ENCODE assay signal across 9 cellular contexts in genomic region chrX:49876750-49877149, GRCh38. TPM values are rescaled to one million over a fixed set of nuclear protein-coding genes. Genes with fewer than 3 reads are reported as not detected.
A peak's percentile ranks its signal among the peaks of the same experiment; 100 is the strongest.
DNase-seq lines count a peak whose midpoint lies in the region; ATAC-seq, FAIRE-seq and TF ChIP-seq lines count a peak whose summit lies in the region.
"Had no signal": no experiment of that assay in that cellular context is flagged by ENCODE, and none has a peak within 500 bp of the region (broad histone marks: within the 10 kb centered on the region; RNA-seq: fewer than 3 reads in every experiment).

No MANE protein-coding gene starts in this region.

- BruUV-seq in HepG2 (replicated peaks; lab: Mats Ljungman, UMichigan) = no TSS peak

- H3K9ac ChIP-seq in adipocyte (ENCODE audit: low read length) = no peak overlapping the region
- H3K9ac ChIP-seq in HepG2 (ENCODE audit: insufficient read depth, low read depth, low read length) = peak overlapping the region; percentile 76

- H3K36me3 ChIP-seq in adipocyte (ENCODE audit: control insufficient read depth, insufficient read depth, low read length, severe bottlenecking) = no peaks in the 10 kb centered on the region
- no peaks in the 10 kb centered on the region for H3K36me3 ChIP-seq in HepG2 (replicated peaks in 1 of 2; ENCODE audit: control insufficient read depth in 1 of 2, insufficient read depth in 2 of 2, low read length in 2 of 2)

- H3K27me3 ChIP-seq in adipocyte (replicated peaks; ENCODE audit: control insufficient read depth, insufficient read depth, low read length) (peaks cover 3% of the 10 kb centered on the region), HepG2 (ENCODE audit: control insufficient read depth in 1 of 2, insufficient read depth in 2 of 2, low read length in 2 of 2) (no peaks in the 10 kb centered on the region; a peak in 1 of 5 replicates)

- peak overlapping the region; percentile 97 for H3K27ac ChIP-seq in HepG2 (ENCODE audit: extremely low read length, insufficient read depth, low read length)

- TF ChIP-seq EP300 in HepG2 (IDR thresholded peaks at IDR 0.05; ENCODE audit: low read depth in 2 of 2, low read length in 2 of 2) (no peak), HepG2 (CRISPR knock-in tag; IDR thresholded peaks at IDR 0.05; ENCODE audit: borderline replicate concordance) (no peak)

- ATAC-seq in HepG2 (peak; percentile 17; the same call in 2 of the 3 replicates), GM19328 (IDR thresholded peaks at IDR 0.05; ENCODE audit: unreplicated experiment) (no peak)

- H3K9me3 ChIP-seq in adipocyte (ENCODE audit: control insufficient read depth, low read length) (no peaks in the 10 kb centered on the region), HepG2 (ENCODE audit: low read length) (no peaks in the 10 kb centered on the region)

- CTCF ChIA-PET in HepG2 (lab: Yijun Ruan, JAX; ENCODE audit: low intra/inter-chr PET ratio, low total read pairs) = interaction anchor here (1.6 to 2.0 kb wide), 2 partner anchors 34 to 36 kb away, joined by 6 to 13 read pairs; no protein-coding TSS in a partner anchor

- H3K4me2 ChIP-seq in HepG2 (ENCODE audit: low read depth, low read length) = peak overlapping the region; percentile 85

- no peak for TF ChIP-seq POLR2A in HepG2 (IDR thresholded peaks at IDR 0.05; ENCODE audit: insufficient read depth in 1 of 2, low read depth in 2 of 2, low read length in 2 of 2)

- TF ChIP-seq CTCF in HepG2 (CRISPR knock-in tag; IDR thresholded peaks at IDR 0.05) = peak; percentile 64

- FAIRE-seq in A204.1 (lab: Jason Lieb, UNC) (peak; percentile 92), HepG2 (lab: Jason Lieb, UNC) (peak; percentile 68)

- H3K4me3 ChIP-seq in adipocyte (ENCODE audit: low read length) = no peak overlapping the region
- H3K4me3 ChIP-seq in HepG2 (replicated peaks in 1 of 3; ENCODE audit: insufficient read depth in 1 of 3, low read depth in 2 of 3, low read length in 3 of 3) = peak overlapping the region in 2 of 3 experiments; percentile 30 to 43; a peak in 2 of 6 replicates

- H4K20me1 ChIP-seq in HepG2 (ENCODE audit: insufficient read depth, low read length) = peaks cover 8% of the 10 kb centered on the region; the same call in 1 of the 2 replicates

- no peak overlapping the region for H2AFZ ChIP-seq in HepG2 (ENCODE audit: low read length)

- intact Hi-C loops in HepG2 (cut with micrococcal nuclease; ENCODE audit: unreplicated experiment) = loop anchor here (1.0 to 5.0 kb wide), 3 partner anchors 36 to 924 kb away; no protein-coding TSS in a partner anchor

- DNase-seq in DMS114 treated with DMSO at 0.1 percent for 48 hours (lab: John Stamatoyannopoulos, UW; ENCODE audit: unreplicated experiment) = peak; percentile 5
- peak; percentile 65 for DNase-seq in NAMALWA (ENCODE audit: low spot score)
- DNase-seq in adipocyte (ENCODE audit: low read depth) = peak; percentile 64
- peak; percentile 55 for DNase-seq in HepG2 (ENCODE audit: low spot score)
- DNase-seq in SKM-1 (lab: John Stamatoyannopoulos, UW; ENCODE audit: unreplicated experiment) = no peak
- no peak for DNase-seq in central memory CD4-positive, alpha-beta T cell

- POLR2A ChIA-PET in HepG2 (lab: Yijun Ruan, JAX) = interaction anchor here (1.0 to 5.3 kb wide), 3 partner anchors 15 to 64 kb away, joined by 5 to 91 read pairs (median 5); no protein-coding TSS in a partner anchor

- TF ChIP-seq RAD21 in HepG2 (CRISPR knock-in tag; IDR thresholded peaks at IDR 0.05) = no peak

- peaks cover 18% of the 10 kb centered on the region for H3K79me2 ChIP-seq in HepG2 (ENCODE audit: insufficient read depth, low read length)

- WGBS in HepG2 (ENCODE audit: low lambda C conversion rate) = 0% methylated on average over 3 of the region's 3 CpGs

- in situ Hi-C loops in HepG2 (cut with HindIII; ENCODE audit: extremely low pct_ligation_motif_present, low pct_unique_long_range_greater_than_20kb) = loop anchor here (5.0 kb wide), 1 partner anchor 34 kb away; no protein-coding TSS in a partner anchor

- H3K4me1 ChIP-seq in adipocyte (ENCODE audit: control insufficient read depth, insufficient read depth, low read length) (peaks cover 2% of the 10 kb centered on the region), HepG2 (ENCODE audit: insufficient read depth, low read length) (peaks cover 47% of the 10 kb centered on the region)

TF ChIP-seq in HepG2, 621 proteins besides CTCF, POLR2A, EP300 and RAD21 (continues in another document):
- TF ChIP-seq STAG1 (CRISPR knock-in tag; IDR thresholded peaks at IDR 0.05) = peak; percentile 47

RNA-seq across cellular contexts. Expression of gene USP27X, which starts 2.5 kb away (rescaled TPM):
- 7.2 and 7.5 TPM in 2 replicates for total RNA-seq in HepG2 (2016; rRNA removed; fragmentation: Illumina TruSeq; extraction: Trizol)
- total RNA-seq in HepG2 (2016; cell fraction: cytosol; rRNA removed; fragmentation: Illumina TruSeq; extraction: Trizol; ENCODE audit: low read depth) = 0.81 and 1.5 TPM in 2 replicates
- 7.1 and 8.1 TPM in 2 replicates for total RNA-seq in HepG2 (2016; cell fraction: insoluble cytoplasmic fraction; rRNA removed; fragmentation: Illumina TruSeq; extraction: Trizol)
- 3.4 and 4.1 TPM in 2 replicates for total RNA-seq in HepG2 (2016; cell fraction: membrane; rRNA removed; fragmentation: Illumina TruSeq; extraction: Trizol)
- total RNA-seq in HepG2 (2016; cell fraction: nucleus; rRNA removed; fragmentation: Illumina TruSeq; extraction: Trizol) = 4.4 and 4.6 TPM in 2 replicates
- polyA plus RNA-seq in HepG2 (2011; rRNA removed) = 9.7 and 12.5 TPM in 2 replicates
- polyA plus RNA-seq in HepG2 (2011; cell fraction: cytosol; rRNA removed) = 7.9 and 13.0 TPM in 2 replicates
- 4.0 and 5.1 TPM in 2 replicates for polyA plus RNA-seq in HepG2 (2011; cell fraction: nucleus; rRNA removed)
- 12.7 and 16.0 TPM in 2 replicates for polyA plus RNA-seq in HepG2 (2012)
- 0.68 and 0.98 TPM in 2 replicates for polyA plus RNA-seq in HepG2 (2016; cell fraction: cytosol; fragmentation: Illumina TruSeq; extraction: Trizol; ENCODE audit: low read depth)
- 9.4 and 10.4 TPM in 2 replicates for polyA plus RNA-seq in HepG2 (2016; cell fraction: insoluble cytoplasmic fraction; fragmentation: Illumina TruSeq; extraction: Trizol; ENCODE audit: low read depth)
- polyA plus RNA-seq in HepG2 (2016; cell fraction: membrane; fragmentation: Illumina TruSeq; extraction: Trizol; ENCODE audit: low read depth) = 2.1 and 2.3 TPM in 2 replicates
- 5.3 TPM in 2 replicates for polyA plus RNA-seq in HepG2 (2016; cell fraction: nucleus; fragmentation: Illumina TruSeq; extraction: Trizol; ENCODE audit: insufficient read depth, low read depth)
- polyA minus RNA-seq in HepG2 (2011; rRNA and poly(A)+ RNA removed; ENCODE audit: low replicate concordance) = 0.63 and 22.8 TPM in 2 replicates
- 8.8 and 9.9 TPM in 2 replicates for polyA minus RNA-seq in HepG2 (2011; cell fraction: cytosol; rRNA and poly(A)+ RNA removed)
- polyA minus RNA-seq in HepG2 (2011; cell fraction: nucleus; rRNA and poly(A)+ RNA removed) = 10.0 and 11.4 TPM in 2 replicates

RNA-seq across cellular contexts. Expression of gene CLCN5, which starts 45.6 kb away (rescaled TPM):
- 21.4 and 27.3 TPM in 2 replicates for total RNA-seq in HepG2 (2016; rRNA removed; fragmentation: Illumina TruSeq; extraction: Trizol)
- total RNA-seq in HepG2 (2016; cell fraction: cytosol; rRNA removed; fragmentation: Illumina TruSeq; extraction: Trizol; ENCODE audit: low read depth) = 1.1 and 1.6 TPM in 2 replicates
- total RNA-seq in HepG2 (2016; cell fraction: insoluble cytoplasmic fraction; rRNA removed; fragmentation: Illumina TruSeq; extraction: Trizol) = 20.6 and 23.2 TPM in 2 replicates
- 5.2 and 5.6 TPM in 2 replicates for total RNA-seq in HepG2 (2016; cell fraction: membrane; rRNA removed; fragmentation: Illumina TruSeq; extraction: Trizol)
- total RNA-seq in HepG2 (2016; cell fraction: nucleus; rRNA removed; fragmentation: Illumina TruSeq; extraction: Trizol) = 35.7 and 36.1 TPM in 2 replicates
- 6.6 and 7.8 TPM in 2 replicates for polyA plus RNA-seq in HepG2 (2011; rRNA removed)
- polyA plus RNA-seq in HepG2 (2011; cell fraction: cytosol; rRNA removed) = 5.4 and 7.7 TPM in 2 replicates
- 4.9 and 5.4 TPM in 2 replicates for polyA plus RNA-seq in HepG2 (2011; cell fraction: nucleus; rRNA removed)
- 6.8 and 10.6 TPM in 2 replicates for polyA plus RNA-seq in HepG2 (2012)
- polyA plus RNA-seq in HepG2 (2016; cell fraction: cytosol; fragmentation: Illumina TruSeq; extraction: Trizol; ENCODE audit: low read depth) = 0.44 and 0.86 TPM in 2 replicates
- polyA plus RNA-seq in HepG2 (2016; cell fraction: insoluble cytoplasmic fraction; fragmentation: Illumina TruSeq; extraction: Trizol; ENCODE audit: low read depth) = 6.9 TPM in 2 replicates
- polyA plus RNA-seq in HepG2 (2016; cell fraction: membrane; fragmentation: Illumina TruSeq; extraction: Trizol; ENCODE audit: low read depth) = 0.86 and 1.1 TPM in 2 replicates
- 17.4 and 20.1 TPM in 2 replicates for polyA plus RNA-seq in HepG2 (2016; cell fraction: nucleus; fragmentation: Illumina TruSeq; extraction: Trizol; ENCODE audit: insufficient read depth, low read depth)
- 15.8 and 46.6 TPM in 2 replicates for polyA minus RNA-seq in HepG2 (2011; rRNA and poly(A)+ RNA removed; ENCODE audit: low replicate concordance)
- 24.0 and 27.5 TPM in 2 replicates for polyA minus RNA-seq in HepG2 (2011; cell fraction: cytosol; rRNA and poly(A)+ RNA removed)
- polyA minus RNA-seq in HepG2 (2011; cell fraction: nucleus; rRNA and poly(A)+ RNA removed) = 15.6 and 23.0 TPM in 2 replicates

RNA-seq across cellular contexts. Expression of gene PAGE4, which starts 47.6 kb away (rescaled TPM):
- total RNA-seq in HepG2 (2016; rRNA removed; fragmentation: Illumina TruSeq; extraction: Trizol) = 1.1 and 1.4 TPM in 2 replicates
- 1.1 TPM in 1 of 2 replicates, not detected in the other for total RNA-seq in HepG2 (2016; cell fraction: cytosol; rRNA removed; fragmentation: Illumina TruSeq; extraction: Trizol; ENCODE audit: low read depth)
- total RNA-seq in HepG2 (2016; cell fraction: insoluble cytoplasmic fraction; rRNA removed; fragmentation: Illumina TruSeq; extraction: Trizol) = 0.84 and 2.1 TPM in 2 replicates
- 0.79 TPM in 1 of 2 replicates, not detected in the other for total RNA-seq in HepG2 (2016; cell fraction: membrane; rRNA removed; fragmentation: Illumina TruSeq; extraction: Trizol)
- not detected in 2 replicates for total RNA-seq in HepG2 (2016; cell fraction: nucleus; rRNA removed; fragmentation: Illumina TruSeq; extraction: Trizol)
- 0.35 TPM in 1 of 2 replicates, not detected in the other for polyA plus RNA-seq in HepG2 (2011; rRNA removed)
- polyA plus RNA-seq in HepG2 (2011; cell fraction: cytosol; rRNA removed) = not detected in 2 replicates
- polyA plus RNA-seq in HepG2 (2011; cell fraction: nucleus; rRNA removed) = not detected in 2 replicates
- 0.68 and 0.80 TPM in 2 replicates for polyA plus RNA-seq in HepG2 (2012)
- 0.53 and 0.89 TPM in 2 replicates for polyA plus RNA-seq in HepG2 (2016; cell fraction: cytosol; fragmentation: Illumina TruSeq; extraction: Trizol; ENCODE audit: low read depth)
- 1.2 and 2.0 TPM in 2 replicates for polyA plus RNA-seq in HepG2 (2016; cell fraction: insoluble cytoplasmic fraction; fragmentation: Illumina TruSeq; extraction: Trizol; ENCODE audit: low read depth)
- 0.66 and 1.0 TPM in 2 replicates for polyA plus RNA-seq in HepG2 (2016; cell fraction: membrane; fragmentation: Illumina TruSeq; extraction: Trizol; ENCODE audit: low read depth)
- not detected in 2 replicates for polyA plus RNA-seq in HepG2 (2016; cell fraction: nucleus; fragmentation: Illumina TruSeq; extraction: Trizol; ENCODE audit: insufficient read depth, low read depth)
- not detected in 2 replicates for polyA minus RNA-seq in HepG2 (2011; rRNA and poly(A)+ RNA removed; ENCODE audit: low replicate concordance)
- polyA minus RNA-seq in HepG2 (2011; cell fraction: cytosol; rRNA and poly(A)+ RNA removed) = not detected in 2 replicates
- polyA minus RNA-seq in HepG2 (2011; cell fraction: nucleus; rRNA and poly(A)+ RNA removed) = not detected in 2 replicates
- total RNA-seq: glomerular endothelial cell had no signal

Comparison
In these comparisons a context has a peak if more than half of its experiments do, and no peak if none do; other contexts are left out.
1. DNase-seq: peak in DMS114 treated with DMSO at 0.1 percent for 48 hours (single experiment), NAMALWA (single experiment), adipocyte (single experiment) and HepG2 (single experiment); none in SKM-1 (single experiment) and central memory CD4-positive, alpha-beta T cell (single experiment).